ENCODE assay signal across 25 cellular contexts in genomic region chr6:113077794-113078193, GRCh38.
"Had no signal": no experiment of that assay in that cellular context is flagged by ENCODE, and none has a peak within 500 bp of the region (broad histone marks: within the 10 kb centered on the region; RNA-seq: fewer than 3 reads in every experiment).

No MANE protein-coding gene starts in this region.

- H3K9me3 ChIP-seq: Peyer's patch, SK-N-SH had no signal

- H3K9ac ChIP-seq: SK-N-SH had no signal

- H3K4me1 ChIP-seq: Peyer's patch had no signal

- H3K4me3 ChIP-seq: Peyer's patch, SJCRH30 had no signal

- H3K27ac ChIP-seq: brain microvascular endothelial cell, Peyer's patch, RWPE1, SJCRH30, VCaP had no signal

- DNase-seq: activated CD4-positive, alpha-beta memory T cell treated with anti-CD3 and anti-CD28 coated beads for 36 hours; activated CD4-positive, alpha-beta T cell treated with anti-CD3 and anti-CD28 coated beads, Interleukin-2, amount 10 ng/mL, durations not matched to agents 7 days and 5 days; activated CD4-positive, CD25-positive, alpha-beta regulatory T cell; activated CD8-positive, alpha-beta memory T cell treated with anti-CD3 and anti-CD28 coated beads for 24 hours; activated gamma-delta T cell; activated naive CD4-positive, alpha-beta T cell treated with anti-CD3 and anti-CD28 coated beads for 36 hours; activated naive CD8-positive, alpha-beta T cell treated with anti-CD3 and anti-CD28 coated beads for 36 hours; activated T-cell treated with anti-CD3 and anti-CD28 coated beads, Interleukin-2, amount 50 U/mL, for 4 hours; brain microvascular endothelial cell; cerebellar nuclear complex; MM.1S; NCI-H1105; NCI-H1436; NCI-H1694 treated with DMSO at 0.1 percent for 48 hours; NCI-H2029 treated with DMSO at 0.1 percent for 48 hours; NCI-H446; NCI-H524; Peyer's patch; Right ventricle myocardium superior; SJCRH30; SK-N-SH; T-helper 9 cell had no signal

- FAIRE-seq: TTC549 had no signal

- H3K36me3 ChIP-seq: brain microvascular endothelial cell, Peyer's patch, SJCRH30 had no signal

- H3K27me3 ChIP-seq: brain microvascular endothelial cell, Peyer's patch, SJCRH30 had no signal

- H3K4me2 ChIP-seq: SK-N-SH had no signal

- ATAC-seq: activated T-cell treated with anti-CD3 and anti-CD28 coated beads, Interleukin-2, amount 50 U/mL, for 4 hours had no signal
